In genomic region chr5:111068208-111068607, GRCh38 we compare ENCODE assay signal across 24 cellular contexts. TPM values are rescaled to one million over a fixed set of nuclear protein-coding genes. Genes with fewer than 3 reads are reported as not detected.
"Had no signal": no experiment of that assay in that cellular context is flagged by ENCODE, and none has a peak within 500 bp of the region (broad histone marks: within the 10 kb centered on the region; RNA-seq: fewer than 3 reads in every experiment).

No MANE protein-coding gene starts in this region.

- H3K9me3 ChIP-seq: adrenal gland, heart left ventricle, mucosa of descending colon, pancreas, tibial artery had no signal

- ATAC-seq: activated T-cell treated with anti-CD3 and anti-CD28 coated beads, Interleukin-2, amount 50 U/mL, for 4 hours; heart left ventricle; left cardiac atrium; mucosa of descending colon; pancreas; right cardiac atrium; stimulated activated effector memory CD8-positive, alpha-beta T cell treated with anti-CD3 and anti-CD28 coated beads, Interleukin-12 subunit alpha, Interleukin-12 subunit beta, amount 100 ng/mL, for 72 hours; stimulated activated naive CD8-positive, alpha-beta T cell treated with anti-CD3 and anti-CD28 coated beads, Interleukin-15, amount 100 ng/mL, for 72 hours had no signal

- H3K4me1 ChIP-seq: adrenal gland had no signal

- H3K4me3 ChIP-seq: adrenal gland, heart left ventricle, mucosa of descending colon, pancreas, tibial artery had no signal

- H3K36me3 ChIP-seq: adrenal gland, heart left ventricle, pancreas, tibial artery had no signal

- H3K27ac ChIP-seq: adrenal gland, epithelial cell of prostate, heart left ventricle, pancreas, tibial artery had no signal

- H3K27me3 ChIP-seq: tibial artery had no signal

- DNase-seq: activated B cell treated with CpG ODN at 0.5 μM for 24 hours; activated CD4-positive, alpha-beta T cell treated with anti-CD3 and anti-CD28 coated beads for 4 hours; activated CD4-positive, alpha-beta T cell treated with anti-CD3 and anti-CD28 coated beads, Interleukin-2, amount 50 U/mL, for 48 hours; activated CD8-positive, alpha-beta memory T cell treated with anti-CD3 and anti-CD28 coated beads, Interleukin-2, amount 50 U/mL, for 48 hours; activated naive CD4-positive, alpha-beta T cell; activated T-cell treated with anti-CD3 and anti-CD28 coated beads, Interleukin-2, amount 50 U/mL, for 4 hours; adrenal gland; cerebellar nuclear complex; cortex of kidney; endodermal cell; heart left ventricle; islet precursor cell; left cardiac atrium; mucosa of descending colon; nephron progenitor cell; pancreas; right cardiac atrium; small intestine; stimulated activated CD4-positive, alpha-beta T cell treated with anti-CD3 and anti-CD28 coated beads, Interleukin-2, amount 100 ng/mL, for 24 hours; stimulated activated naive CD8-positive, alpha-beta T cell treated with anti-CD3 and anti-CD28 coated beads, Interleukin-15, amount 100 ng/mL, for 72 hours; T1000; tibial artery had no signal

RNA-seq across cellular contexts. Expression of gene TSLP, which starts 3.3 kb away (rescaled TPM):
- total RNA-seq: activated B cell treated with CpG ODN at 0.5 μM for 24 hours had no signal
